Comparison of ENCODE assay signal across 1 cellular context in the genomic region with DNA sequence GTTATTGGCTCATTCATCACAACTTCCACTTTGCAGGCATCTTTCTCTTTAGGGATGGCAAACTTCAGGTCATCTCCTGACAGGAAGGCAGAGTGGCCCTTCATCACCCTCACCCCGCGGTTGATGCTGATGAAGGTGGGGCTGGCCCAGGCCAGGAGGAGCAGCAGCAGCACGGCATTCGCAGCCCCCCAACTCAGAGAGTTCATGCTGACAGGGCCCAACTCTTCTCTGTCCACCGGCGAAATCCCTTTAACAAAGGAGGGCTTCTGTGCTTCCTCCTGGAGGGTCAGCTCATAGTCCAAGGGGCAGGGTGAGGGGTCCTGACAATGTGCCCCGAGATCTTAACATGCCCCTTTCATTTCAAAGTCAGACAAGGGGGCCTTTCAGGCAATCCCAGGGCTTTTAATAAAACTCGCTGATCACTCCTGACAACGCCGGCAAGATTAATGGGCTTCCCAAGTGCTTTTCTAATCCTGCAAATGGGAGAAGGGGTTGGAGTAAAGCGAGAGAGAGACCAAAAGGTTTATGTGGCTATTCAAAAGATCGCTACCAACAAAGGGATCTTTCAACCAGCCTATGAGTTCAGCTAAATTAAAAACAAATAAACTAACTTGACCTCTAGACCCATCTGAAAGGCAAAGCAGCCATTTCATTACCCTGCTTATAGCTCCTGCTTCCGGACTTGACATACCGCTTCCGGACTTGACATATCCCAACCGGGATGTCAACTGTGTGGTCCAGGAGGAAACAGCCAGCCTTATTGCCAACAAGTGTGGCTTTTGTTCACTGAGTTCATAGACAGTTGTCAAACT.
TF ChIP-seq lines count a peak whose summit lies in the region.

No MANE protein-coding gene starts in this region.

TF ChIP-seq in SK-N-SH, 30 proteins besides CTCF, POLR2A, EP300 and RAD21 (continued from another document):
- TF ChIP-seq, protein P1, sequence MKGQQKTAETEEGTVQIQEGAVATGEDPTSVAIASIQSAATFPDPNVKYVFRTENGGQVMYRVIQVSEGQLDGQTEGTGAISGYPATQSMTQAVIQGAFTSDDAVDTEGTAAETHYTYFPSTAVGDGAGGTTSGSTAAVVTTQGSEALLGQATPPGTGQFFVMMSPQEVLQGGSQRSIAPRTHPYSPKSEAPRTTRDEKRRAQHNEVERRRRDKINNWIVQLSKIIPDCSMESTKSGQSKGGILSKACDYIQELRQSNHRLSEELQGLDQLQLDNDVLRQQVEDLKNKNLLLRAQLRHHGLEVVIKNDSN (IDR thresholded peaks at IDR 0.05; ENCODE audit: borderline replicate concordance, low read depth), result no peak
- TF ChIP-seq RCOR1 (IDR thresholded peaks at IDR 0.05; ENCODE audit: low read length), result no peak
